15 cellular contexts compared by ENCODE assay signal in genomic region chr17:81705518-81706231, GRCh38. TPM values are rescaled to one million over a fixed set of nuclear protein-coding genes. Genes with fewer than 3 reads are reported as not detected.
DNase-seq lines count a peak whose midpoint lies in the region; ATAC-seq, FAIRE-seq and TF ChIP-seq lines count a peak whose summit lies in the region.
"Had no signal": no experiment of that assay in that cellular context is flagged by ENCODE, and none has a peak within 500 bp of the region (broad histone marks: within the 10 kb centered on the region; RNA-seq: fewer than 3 reads in every experiment).

No MANE protein-coding gene starts in this region.

- POLR2A ChIA-PET in GM12878 (lab: Charles Lee) = interaction anchor here (1.0 kb wide), 1 partner anchor 39 kb away, joined by 3 read pairs; the partner anchor contains the start of genes CCDC137 and OXLD1

- H4K20me1 ChIP-seq in GM12878 (ENCODE audit: control insufficient read depth, insufficient read depth) = 0 out of 2 replicates have a peak, but pooled peaks cover 3% of the 10 kb centered on the region

- TF ChIP-seq EP300 in GM12878 (IDR thresholded peaks at IDR 0.05; ENCODE audit: borderline replicate concordance in 1 of 2, control insufficient read depth in 1 of 2, low read depth in 2 of 2, low read length in 2 of 2) = no peak

- H3K27me3 Mint-ChIP-seq in activated naive CD4-positive, alpha-beta T cell treated with anti-CD3 and anti-CD28 coated beads for 36 hours (ENCODE audit: low read depth) = no peaks in the 10 kb centered on the region
- H3K27me3 Mint-ChIP-seq in stimulated activated memory B cell treated with anti-CD40 and anti-IgM and Interleukin-4, amounts not matched to agents 10 μg/mL and 1 μg/mL and 100 μg/mL, for 72 hours = no peaks in the 10 kb centered on the region

- H3K4me1 ChIP-seq in GM12878 (ENCODE audit: control insufficient read depth, insufficient read depth, low read length) (peaks cover 14% of the 10 kb centered on the region), breast epithelium (peaks cover 23 to 26% of the 10 kb centered on the region in 2 donors)

- no peak for DNase-seq in activated naive CD4-positive, alpha-beta T cell treated with anti-CD3 and anti-CD28 coated beads for 36 hours
- no peak for DNase-seq in activated naive CD4-positive, alpha-beta T cell treated with anti-CD3 and anti-CD28 coated beads, Interleukin-2, amount 50 U/mL, for 16 hours
- DNase-seq in GM12878 (ENCODE audit: low read depth, low spot score) (no peak), breast epithelium (ENCODE audit: low spot score in 2 of 2) (no peak)
- DNase-seq: activated CD8-positive, alpha-beta memory T cell treated with anti-CD3 and anti-CD28 coated beads, Interleukin-2, amount 50 U/mL, for 4 hours; EL; foreskin fibroblast; NCI-H1436 treated with DMSO at 0.1 percent for 48 hours; RPMI8226 had no signal

- ATAC-seq in GM12878 (no peak), HG02938 (IDR thresholded peaks at IDR 0.05; ENCODE audit: unreplicated experiment) (no peak), GM19328 (IDR thresholded peaks at IDR 0.05; ENCODE audit: unreplicated experiment) (no peak)
- ATAC-seq in stimulated activated memory B cell treated with anti-CD40 and anti-IgM and Interleukin-4, amounts not matched to agents 10 μg/mL and 1 μg/mL and 100 μg/mL, for 72 hours = no peak

- peak overlapping the region; percentile 34 for H3K4me3 Mint-ChIP-seq in activated naive CD4-positive, alpha-beta T cell treated with anti-CD3 and anti-CD28 coated beads for 36 hours
- no peak overlapping the region for H3K4me3 Mint-ChIP-seq in stimulated activated memory B cell treated with anti-CD40 and anti-IgM and Interleukin-4, amounts not matched to agents 10 μg/mL and 1 μg/mL and 100 μg/mL, for 72 hours

- WGBS in GM12878 (ENCODE audit: insufficient coverage, insufficient replicate concordance, low lambda C conversion rate, missing lambda C conversion rate) = 95% methylated on average over 30 of the region's 30 CpGs

- SMC1A ChIA-PET in GM12878 (lab: Charles Lee; ENCODE audit: uncharacterized antibody, unreplicated experiment) = interaction anchor here (1.1 kb wide), 1 partner anchor 21 kb away, joined by 3 read pairs; no protein-coding TSS in a partner anchor

- H3K9me3 ChIP-seq in GM12878 (replicated peaks; ENCODE audit: control insufficient read depth, insufficient read depth, low read length) (no peaks in the 10 kb centered on the region), breast epithelium (no peaks in the 10 kb centered on the region)
- H3K9me3 ChIP-seq: prostate gland, vagina had no signal

- no peak for FAIRE-seq in GM12878 (lab: Jason Lieb, UNC)

- no peaks in the 10 kb centered on the region for H3K9me3 Mint-ChIP-seq in activated naive CD4-positive, alpha-beta T cell treated with anti-CD3 and anti-CD28 coated beads for 36 hours
- no peaks in the 10 kb centered on the region for H3K9me3 Mint-ChIP-seq in stimulated activated memory B cell treated with anti-CD40 and anti-IgM and Interleukin-4, amounts not matched to agents 10 μg/mL and 1 μg/mL and 100 μg/mL, for 72 hours

- peak overlapping the region; percentile 46 for H3K27ac Mint-ChIP-seq in activated naive CD4-positive, alpha-beta T cell treated with anti-CD3 and anti-CD28 coated beads for 36 hours
- peak overlapping the region; percentile 93 for H3K27ac Mint-ChIP-seq in stimulated activated memory B cell treated with anti-CD40 and anti-IgM and Interleukin-4, amounts not matched to agents 10 μg/mL and 1 μg/mL and 100 μg/mL, for 72 hours

- peaks cover 49% of the 10 kb centered on the region for H3K4me1 Mint-ChIP-seq in activated naive CD4-positive, alpha-beta T cell treated with anti-CD3 and anti-CD28 coated beads for 36 hours (ENCODE audit: low read depth)
- peaks cover 45% of the 10 kb centered on the region for H3K4me1 Mint-ChIP-seq in stimulated activated memory B cell treated with anti-CD40 and anti-IgM and Interleukin-4, amounts not matched to agents 10 μg/mL and 1 μg/mL and 100 μg/mL, for 72 hours

- TF ChIP-seq CTCF in GM12878 (IDR thresholded peaks at IDR 0.05 in 2 of 3, conservative IDR thresholded peaks at IDR 0.05 in 1 of 3; ENCODE audit: control insufficient read depth in 2 of 3, extremely low read depth in 1 of 3, insufficient read depth in 1 of 3, low read depth in 3 of 3, low read length in 3 of 3) (no peak), breast epithelium (IDR thresholded peaks at IDR 0.05) (no peak)

- BruUV-seq in GM12878 (replicated peaks; lab: Mats Ljungman, UMichigan) = no TSS peak

- no peaks in the 10 kb centered on the region for H3K27me3 ChIP-seq in GM12878 (replicated peaks in 1 of 2; ENCODE audit: control insufficient read depth in 2 of 2, insufficient read depth in 2 of 2, low read length in 1 of 2)
- H3K27me3 ChIP-seq in breast epithelium = no peaks in the 10 kb centered on the region
- H3K27me3 ChIP-seq: vagina had no signal

- H3K9ac ChIP-seq in GM12878 (ENCODE audit: control insufficient read depth, insufficient read depth, low read length) = no peak overlapping the region

- intact Hi-C loops in activated naive CD4-positive, alpha-beta T cell treated with anti-CD3 and anti-CD28 coated beads for 36 hours (cut with micrococcal nuclease) = no loop called here
- intact Hi-C loops in GM12878 (cut with micrococcal nuclease; ENCODE audit: unreplicated experiment) = no loop called here
- intact Hi-C loops in breast epithelium (cut with DNase I; ENCODE audit: low total_unique reads) = no loop called here

- in situ Hi-C loops in GM12878 (cut with MboI) = no loop called here

- no peak overlapping the region for H2AFZ ChIP-seq in GM12878 (ENCODE audit: control insufficient read depth, low read depth, low read length)

- H3K27ac ChIP-seq in GM12878 (ENCODE audit: control insufficient read depth, insufficient read depth) = no peak overlapping the region
- no peak overlapping the region for H3K27ac ChIP-seq in breast epithelium
- H3K27ac ChIP-seq: prostate gland, vagina had no signal

- H3K36me3 ChIP-seq in GM12878 (ENCODE audit: control insufficient read depth in 2 of 2, insufficient read depth in 2 of 2, low read length in 1 of 2) (peaks cover 15 to 30% of the 10 kb centered on the region in 2 experiments), breast epithelium (no peaks in the 10 kb centered on the region)

- no peak overlapping the region for H3K4me2 ChIP-seq in GM12878 (ENCODE audit: control insufficient read depth, insufficient read depth)

- no peak overlapping the region for H3K4me3 ChIP-seq in GM12878
- H3K4me3 ChIP-seq in breast epithelium = no peak overlapping the region
- H3K4me3 ChIP-seq: prostate gland, vagina had no signal

- H3K36me3 Mint-ChIP-seq in activated naive CD4-positive, alpha-beta T cell treated with anti-CD3 and anti-CD28 coated beads for 36 hours (ENCODE audit: low read depth) = peaks cover 43% of the 10 kb centered on the region
- H3K36me3 Mint-ChIP-seq in stimulated activated memory B cell treated with anti-CD40 and anti-IgM and Interleukin-4, amounts not matched to agents 10 μg/mL and 1 μg/mL and 100 μg/mL, for 72 hours = peaks cover 36% of the 10 kb centered on the region

- no peak for TF ChIP-seq RAD21 in GM12878 (IDR thresholded peaks at IDR 0.05; ENCODE audit: insufficient read depth, low read depth, low read length)

- RAD21 ChIA-PET in GM12878 (lab: Charles Lee; ENCODE audit: unreplicated experiment) = no interaction called here

- peaks cover 46% of the 10 kb centered on the region for H3K79me2 ChIP-seq in GM12878 (ENCODE audit: control insufficient read depth, insufficient read depth, low read length)

- no peak for TF ChIP-seq POLR2A in GM12878 (IDR thresholded peaks at IDR 0.05; ENCODE audit: low read depth, low read length)
- no peak for TF ChIP-seq POLR2A in breast epithelium (IDR thresholded peaks at IDR 0.05)

- CTCF ChIA-PET in activated naive CD4-positive, alpha-beta T cell treated with anti-CD3 and anti-CD28 coated beads for 36 hours (lab: Charles Lee) = no interaction called here
- CTCF ChIA-PET in GM12878 (lab: Yijun Ruan, JAX) = interaction anchor here (0.7 kb wide), 1 partner anchor 592 kb away, joined by 3 read pairs; no protein-coding TSS in a partner anchor

RNA-seq across cellular contexts. Expression of gene MRPL12, which starts 2.5 kb away (rescaled TPM):
- 100 to 1,000 TPM in 1 of 2 experiments, 10 to 100 TPM in 1; 97.7 to 102 TPM for total RNA-seq in activated naive CD4-positive, alpha-beta T cell treated with anti-CD3 and anti-CD28 coated beads for 36 hours
- 439 TPM for polyA plus RNA-seq in PFSK-1 (2012; ENCODE audit: insufficient read length, low read depth)
- total RNA-seq in GM12878 (2013; cell fraction: nucleolus; rRNA removed) = 8.8 and 10.1 TPM in 2 replicates
- total RNA-seq in GM12878 (2014; rRNA removed) (115 and 157 TPM in 2 replicates), GM12878 (2014; rRNA removed; fragmentation: Illumina TruSeq; extraction: Trizol) (37.5 and 42.7 TPM in 2 replicates), GM12878 (2021) (163 and 169 TPM in 2 replicates), breast epithelium (10 to 100 TPM; 18.4 to 32.3 (median 32.1) TPM)
- 20.7 TPM for polyA plus RNA-seq in GM12878 (2011; ENCODE audit: low read depth)
- polyA plus RNA-seq in GM12878 (2011; rRNA removed) (50.4 and 77.8 TPM in 2 replicates), GM12878 (2014; fragmentation: Illumina TruSeq; extraction: Trizol) (28.4 and 67.3 TPM in 2 replicates), GM12878 (2014; fragmentation: Nextera tagmentation; extraction: Ambion mirVana) (1 to 10 TPM; 1.3 to 4.5 TPM), GM12878 (2014; rRNA removed) (269 and 299 TPM in 2 replicates), GM12878 (2016; fragmentation: Nextera tagmentation; extraction: Ambion mirVana) (100 to 1,000 TPM; 235 to 247 TPM)
- 118 and 173 TPM in 2 replicates for polyA plus RNA-seq in GM12878 (2011; cell fraction: cytosol; rRNA removed)
- 63.4 and 87.9 TPM in 2 replicates for polyA plus RNA-seq in GM12878 (2011; cell fraction: nucleus; rRNA removed)
- polyA plus RNA-seq in GM12878 (2012) = 61.5 and 76.2 TPM in 2 replicates
- polyA minus RNA-seq in GM12878 (2011; rRNA and poly(A)+ RNA removed) = 25.1 and 41.4 TPM in 2 replicates
- 26.9 and 29.7 TPM in 2 replicates for polyA minus RNA-seq in GM12878 (2011; cell fraction: cytosol; rRNA and poly(A)+ RNA removed)
- 6.0 and 18.1 TPM in 2 replicates for polyA minus RNA-seq in GM12878 (2011; cell fraction: nucleus; rRNA and poly(A)+ RNA removed)

RNA-seq across cellular contexts. Expression of gene SLC25A10, which starts 6.4 kb away (rescaled TPM):
- total RNA-seq in activated naive CD4-positive, alpha-beta T cell treated with anti-CD3 and anti-CD28 coated beads for 36 hours = 10 to 100 TPM; 16.9 to 18.0 TPM
- 71.9 TPM for polyA plus RNA-seq in PFSK-1 (2012; ENCODE audit: insufficient read length, low read depth)
- 9.2 and 29.9 TPM in 2 replicates for total RNA-seq in GM12878 (2013; cell fraction: nucleolus; rRNA removed)
- total RNA-seq in GM12878 (2014; rRNA removed) (50.1 and 52.6 TPM in 2 replicates), GM12878 (2014; rRNA removed; fragmentation: Illumina TruSeq; extraction: Trizol) (9.3 and 11.6 TPM in 2 replicates), GM12878 (2021) (38.5 and 41.7 TPM in 2 replicates), breast epithelium (10 to 100 TPM in 2 of 3 donors, 1 to 10 TPM in 1; 9.8 to 28.0 (median 24.4) TPM)
- 4.1 TPM for polyA plus RNA-seq in GM12878 (2011; ENCODE audit: low read depth)
- polyA plus RNA-seq in GM12878 (2011; rRNA removed) (2.7 and 10.2 TPM in 2 replicates), GM12878 (2014; fragmentation: Illumina TruSeq; extraction: Trizol) (1.1 and 11.6 TPM in 2 replicates), GM12878 (2014; fragmentation: Nextera tagmentation; extraction: Ambion mirVana) (1 to 10 TPM in 1 of 2 experiments, under 1 TPM in 1; 0.11 to 1.4 TPM), GM12878 (2014; rRNA removed) (33.0 and 43.1 TPM in 2 replicates), GM12878 (2016; fragmentation: Nextera tagmentation; extraction: Ambion mirVana) (10 to 100 TPM; 68.6 to 72.7 TPM)
- 18.6 and 24.8 TPM in 2 replicates for polyA plus RNA-seq in GM12878 (2011; cell fraction: cytosol; rRNA removed)
- polyA plus RNA-seq in GM12878 (2011; cell fraction: nucleus; rRNA removed) = 34.2 and 50.1 TPM in 2 replicates
- 12.3 and 12.9 TPM in 2 replicates for polyA plus RNA-seq in GM12878 (2012)
- polyA minus RNA-seq in GM12878 (2011; rRNA and poly(A)+ RNA removed) = 4.9 and 12.2 TPM in 2 replicates
- 3.6 and 6.1 TPM in 2 replicates for polyA minus RNA-seq in GM12878 (2011; cell fraction: cytosol; rRNA and poly(A)+ RNA removed)
- polyA minus RNA-seq in GM12878 (2011; cell fraction: nucleus; rRNA and poly(A)+ RNA removed) = 6.2 and 15.2 TPM in 2 replicates

RNA-seq across cellular contexts. Expression of gene HGS, which starts 21.9 kb away (rescaled TPM):
- total RNA-seq in activated naive CD4-positive, alpha-beta T cell treated with anti-CD3 and anti-CD28 coated beads for 36 hours = 100 to 1,000 TPM in 1 of 2 experiments, 10 to 100 TPM in 1; 87.1 to 109 TPM
- 410 TPM for polyA plus RNA-seq in PFSK-1 (2012; ENCODE audit: insufficient read length, low read depth)
- 118 and 143 TPM in 2 replicates for total RNA-seq in GM12878 (2013; cell fraction: nucleolus; rRNA removed)
- total RNA-seq in GM12878 (2014; rRNA removed) (41.4 and 59.5 TPM in 2 replicates), GM12878 (2014; rRNA removed; fragmentation: Illumina TruSeq; extraction: Trizol) (23.2 and 29.3 TPM in 2 replicates), GM12878 (2021) (58.0 and 85.6 TPM in 2 replicates), breast epithelium (10 to 100 TPM; 61.0 to 75.0 (median 64.6) TPM)
- 26.6 TPM for polyA plus RNA-seq in GM12878 (2011; ENCODE audit: low read depth)
- polyA plus RNA-seq in GM12878 (2011; rRNA removed) (23.5 and 40.1 TPM in 2 replicates), GM12878 (2014; fragmentation: Illumina TruSeq; extraction: Trizol) (29.2 and 51.0 TPM in 2 replicates), GM12878 (2014; fragmentation: Nextera tagmentation; extraction: Ambion mirVana) (1 to 10 TPM; 2.2 to 3.7 TPM), GM12878 (2014; rRNA removed) (75.4 and 94.8 TPM in 2 replicates), GM12878 (2016; fragmentation: Nextera tagmentation; extraction: Ambion mirVana) (10 to 100 TPM; 59.9 to 69.3 TPM)
- polyA plus RNA-seq in GM12878 (2011; cell fraction: cytosol; rRNA removed) = 34.2 and 50.9 TPM in 2 replicates
- polyA plus RNA-seq in GM12878 (2011; cell fraction: nucleus; rRNA removed) = 518 and 543 TPM in 2 replicates
- polyA plus RNA-seq in GM12878 (2012) = 54.1 and 64.4 TPM in 2 replicates
- polyA minus RNA-seq in GM12878 (2011; rRNA and poly(A)+ RNA removed) = 42.9 and 44.6 TPM in 2 replicates
- polyA minus RNA-seq in GM12878 (2011; cell fraction: cytosol; rRNA and poly(A)+ RNA removed) = 22.3 and 29.3 TPM in 2 replicates
- polyA minus RNA-seq in GM12878 (2011; cell fraction: nucleus; rRNA and poly(A)+ RNA removed) = 49.6 and 81.2 TPM in 2 replicates

RNA-seq across cellular contexts. Expression of gene ARL16, which starts 22.1 kb away (rescaled TPM):
- 10 to 100 TPM; 13.8 to 14.1 TPM for total RNA-seq in activated naive CD4-positive, alpha-beta T cell treated with anti-CD3 and anti-CD28 coated beads for 36 hours
- polyA plus RNA-seq in PFSK-1 (2012; ENCODE audit: insufficient read length, low read depth) = 52.5 TPM
- 16.5 and 20.3 TPM in 2 replicates for total RNA-seq in GM12878 (2013; cell fraction: nucleolus; rRNA removed)
- total RNA-seq in GM12878 (2014; rRNA removed) (41.9 and 42.1 TPM in 2 replicates), GM12878 (2014; rRNA removed; fragmentation: Illumina TruSeq; extraction: Trizol) (21.0 and 22.1 TPM in 2 replicates), GM12878 (2021) (18.6 and 25.6 TPM in 2 replicates), breast epithelium (10 to 100 TPM; 34.9 to 44.2 (median 37.5) TPM)
- 29.5 TPM for polyA plus RNA-seq in GM12878 (2011; ENCODE audit: low read depth)
- polyA plus RNA-seq in GM12878 (2011; rRNA removed) (26.8 and 34.3 TPM in 2 replicates), GM12878 (2014; fragmentation: Illumina TruSeq; extraction: Trizol) (15.9 and 27.4 TPM in 2 replicates), GM12878 (2014; fragmentation: Nextera tagmentation; extraction: Ambion mirVana) (10 to 100 TPM in 1 of 2 experiments, 1 to 10 TPM in 1; 4.7 to 20.8 TPM), GM12878 (2014; rRNA removed) (43.6 and 44.5 TPM in 2 replicates), GM12878 (2016; fragmentation: Nextera tagmentation; extraction: Ambion mirVana) (10 to 100 TPM; 46.5 to 47.6 TPM)
- polyA plus RNA-seq in GM12878 (2011; cell fraction: cytosol; rRNA removed) = 45.5 and 56.7 TPM in 2 replicates
- polyA plus RNA-seq in GM12878 (2011; cell fraction: nucleus; rRNA removed) = 15.8 and 23.1 TPM in 2 replicates
- polyA plus RNA-seq in GM12878 (2012) = 24.6 and 26.5 TPM in 2 replicates
- 12.5 and 18.9 TPM in 2 replicates for polyA minus RNA-seq in GM12878 (2011; rRNA and poly(A)+ RNA removed)
- 5.9 and 7.2 TPM in 2 replicates for polyA minus RNA-seq in GM12878 (2011; cell fraction: cytosol; rRNA and poly(A)+ RNA removed)
- polyA minus RNA-seq in GM12878 (2011; cell fraction: nucleus; rRNA and poly(A)+ RNA removed) = 6.4 and 10.4 TPM in 2 replicates

RNA-seq across cellular contexts. Expression of gene CCDC137, which starts 39.1 kb away (rescaled TPM):
- total RNA-seq in activated naive CD4-positive, alpha-beta T cell treated with anti-CD3 and anti-CD28 coated beads for 36 hours = 10 to 100 TPM; 30.8 to 32.3 TPM
- 99.0 TPM for polyA plus RNA-seq in PFSK-1 (2012; ENCODE audit: insufficient read length, low read depth)
- 8.0 and 8.8 TPM in 2 replicates for total RNA-seq in GM12878 (2013; cell fraction: nucleolus; rRNA removed)
- total RNA-seq in GM12878 (2014; rRNA removed) = 21.9 and 23.3 TPM in 2 replicates
- total RNA-seq in GM12878 (2014; rRNA removed; fragmentation: Illumina TruSeq; extraction: Trizol) = 18.3 and 19.6 TPM in 2 replicates
- total RNA-seq in GM12878 (2021) = 32.0 and 35.1 TPM in 2 replicates
- 5.7 TPM for polyA plus RNA-seq in GM12878 (2011; ENCODE audit: low read depth)
- polyA plus RNA-seq in GM12878 (2011; rRNA removed) = 7.7 and 13.7 TPM in 2 replicates
- polyA plus RNA-seq in GM12878 (2011; cell fraction: cytosol; rRNA removed) = 12.6 and 24.0 TPM in 2 replicates
- 26.3 and 30.0 TPM in 2 replicates for polyA plus RNA-seq in GM12878 (2011; cell fraction: nucleus; rRNA removed)
- 16.2 and 24.2 TPM in 2 replicates for polyA plus RNA-seq in GM12878 (2012)
- polyA plus RNA-seq in GM12878 (2014; fragmentation: Illumina TruSeq; extraction: Trizol) = 20.9 and 32.6 TPM in 2 replicates
- 1 to 10 TPM; 2.2 to 5.1 TPM for polyA plus RNA-seq in GM12878 (2014; fragmentation: Nextera tagmentation; extraction: Ambion mirVana)
- polyA plus RNA-seq in GM12878 (2014; rRNA removed) = 33.8 and 39.3 TPM in 2 replicates
- polyA plus RNA-seq in GM12878 (2016; fragmentation: Nextera tagmentation; extraction: Ambion mirVana) = 10 to 100 TPM; 44.6 to 45.4 TPM
- polyA minus RNA-seq in GM12878 (2011; rRNA and poly(A)+ RNA removed) = 3.0 and 4.8 TPM in 2 replicates
- polyA minus RNA-seq in GM12878 (2011; cell fraction: cytosol; rRNA and poly(A)+ RNA removed) = 5.2 and 6.8 TPM in 2 replicates
- polyA minus RNA-seq in GM12878 (2011; cell fraction: nucleus; rRNA and poly(A)+ RNA removed) = 3.4 and 11.5 TPM in 2 replicates
- 10 to 100 TPM in 2 of 3 donors, 1 to 10 TPM in 1; 8.6 to 14.4 (median 11.6) TPM for total RNA-seq in breast epithelium
